18 cellular contexts compared by ENCODE assay signal in genomic region chr1:206511362-206512064, GRCh38. TPM values are rescaled to one million over a fixed set of nuclear protein-coding genes. Genes with fewer than 3 reads are reported as not detected.
DNase-seq lines count a peak whose midpoint lies in the region; ATAC-seq, FAIRE-seq and TF ChIP-seq lines count a peak whose summit lies in the region.
"Had no signal": no experiment of that assay in that cellular context is flagged by ENCODE, and none has a peak within 500 bp of the region (broad histone marks: within the 10 kb centered on the region; RNA-seq: fewer than 3 reads in every experiment).

No MANE protein-coding gene starts in this region.

- H3K18ac ChIP-seq in H1 (ENCODE audit: extremely low read depth, low read length) = no peak overlapping the region

- peak overlapping the region; percentile 29 for H3K4me3 Mint-ChIP-seq in natural killer cell treated with Interleukin-12 subunit alpha and Interleukin-12 subunit beta and Interleukin-15 and Interleukin-18, amount 100 ng/mL, for 72 hours
- no peak overlapping the region for H3K4me3 Mint-ChIP-seq in natural killer cell
- H3K4me3 Mint-ChIP-seq: activated naive CD8-positive, alpha-beta T cell treated with anti-CD3 and anti-CD28 coated beads, Interleukin-2, amount 10 ng/mL, durations not matched to agents 7 days and 5 days; activated T-cell treated with anti-CD3 and anti-CD28 coated beads, Interleukin-2, amount 50 U/mL, for 24 hours; stimulated activated naive CD8-positive, alpha-beta T cell treated with anti-CD3 and anti-CD28 coated beads, Interleukin-15, Interleukin-2, amounts not matched to agents 100 ng/mL and 50 ng/mL, for 24 hours had no signal

- TF ChIP-seq POLR2A in H1 (IDR thresholded peaks at IDR 0.05; ENCODE audit: control extremely low read depth in 1 of 2, low read depth in 2 of 2, low read length in 2 of 2) = no peak

- FAIRE-seq in H1 (lab: Jason Lieb, UNC) = no peak
- FAIRE-seq: colon had no signal

- H3K23me2 ChIP-seq in H1 (ENCODE audit: low read depth, low read length) = peaks cover 9% of the 10 kb centered on the region; the same call in 1 of the 2 replicates

- peaks cover 2 to 5% of the 10 kb centered on the region in 2 experiments for H4K20me1 ChIP-seq in H1 (replicated peaks in 1 of 2; ENCODE audit: control insufficient read depth in 1 of 2, insufficient read depth in 2 of 2, low read length in 2 of 2)

- H3K4me2 ChIP-seq in H1 (ENCODE audit: insufficient read depth in 1 of 2, low read depth in 2 of 2, low read length in 2 of 2) = no peak overlapping the region

- no peak overlapping the region for H3K23ac ChIP-seq in H1 (ENCODE audit: insufficient read length)

- TF ChIP-seq CTCF in natural killer cell (IDR thresholded peaks at IDR 0.05) (no peak), H1 (IDR thresholded peaks at IDR 0.05; ENCODE audit: control extremely low read depth in 1 of 3, insufficient read depth in 1 of 3, low read depth in 1 of 3, low read length in 3 of 3) (no peak), A673 (conservative IDR thresholded peaks at IDR 0.05; ENCODE audit: low read depth, low read length) (no peak)

- no peaks in the 10 kb centered on the region for H3K9me3 ChIP-seq in H1 (ENCODE audit: insufficient read depth in 2 of 2, low read depth in 1 of 2, low read length in 1 of 2)
- no peaks in the 10 kb centered on the region for H3K9me3 ChIP-seq in mucosa of stomach (ENCODE audit: control insufficient read depth, low read length)
- H3K9me3 ChIP-seq in A673 (ENCODE audit: low read depth, low read length, poor library complexity, severe bottlenecking) = no peaks in the 10 kb centered on the region
- H3K9me3 ChIP-seq: left ventricle myocardium inferior had no signal

- no peaks in the 10 kb centered on the region for H3K36me3 Mint-ChIP-seq in natural killer cell treated with Interleukin-12 subunit alpha and Interleukin-12 subunit beta and Interleukin-15 and Interleukin-18, amount 100 ng/mL, for 72 hours
- no peaks in the 10 kb centered on the region for H3K36me3 Mint-ChIP-seq in natural killer cell
- H3K36me3 Mint-ChIP-seq: activated naive CD8-positive, alpha-beta T cell treated with anti-CD3 and anti-CD28 coated beads, Interleukin-2, amount 10 ng/mL, durations not matched to agents 7 days and 5 days had no signal

- peaks cover 35 to 71% of the 10 kb centered on the region in 2 donors for H3K4me1 Mint-ChIP-seq in natural killer cell treated with Interleukin-12 subunit alpha and Interleukin-12 subunit beta and Interleukin-15 and Interleukin-18, amount 100 ng/mL, for 72 hours (ENCODE audit: low read depth in 2 of 2)
- H3K4me1 Mint-ChIP-seq in natural killer cell = peaks cover 7 to 18% of the 10 kb centered on the region in 2 donors

- H2BK12ac ChIP-seq in H1 (ENCODE audit: low read depth, low read length) = 0 out of 2 replicates have a peak overlapping the region, but pooled peaks have one; percentile 5

- no peak overlapping the region for H2BK15ac ChIP-seq in H1 (ENCODE audit: low read length)

- H3K27ac ChIP-seq in H1 (ENCODE audit: low read depth, low read length) (no peak overlapping the region), A673 (ENCODE audit: low read depth, low read length, poor library complexity, severe bottlenecking) (no peak overlapping the region)
- H3K27ac ChIP-seq: left ventricle myocardium inferior had no signal

- no peak overlapping the region for H4K5ac ChIP-seq in H1 (ENCODE audit: insufficient read length, low read depth, low read length)

- no TSS peak for BruUV-seq in A673 (replicated peaks; lab: Mats Ljungman, UMichigan)

- no peak for DNase-seq in natural killer cell treated with Interleukin-12 subunit alpha and Interleukin-12 subunit beta and Interleukin-15 and Interleukin-18, amount 100 ng/mL, for 72 hours (ENCODE audit: low spot score)
- no peak for DNase-seq in natural killer cell
- DNase-seq in H1 (ENCODE audit: low read depth in 1 of 2, low spot score in 2 of 2) = no peak
- DNase-seq in stimulated activated CD8-positive, alpha-beta memory T cell treated with anti-CD3 and anti-CD28 coated beads, Interleukin-4, amount 100 ng/mL, for 48 hours = no peak
- no peak for DNase-seq in A673 (ENCODE audit: low spot score)
- no peak for DNase-seq in activated naive CD4-positive, alpha-beta T cell treated with Interleukin-2 at 50 U/mL for 16 hours
- DNase-seq: activated CD4-positive, alpha-beta T cell treated with anti-CD3 and anti-CD28 coated beads, Interleukin-2, amount 50 U/mL, for 1 hour; activated naive CD8-positive, alpha-beta T cell treated with anti-CD3 and anti-CD28 coated beads, Interleukin-2, amount 10 ng/mL, durations not matched to agents 7 days and 5 days; activated T-cell treated with anti-CD3 and anti-CD28 coated beads, Interleukin-2, amount 50 U/mL, for 24 hours; erythroblast; left ventricle myocardium inferior; MV-4-11; NCI-H774 had no signal

- H3K4me3 ChIP-seq in H1 (ENCODE audit: extremely low read depth in 1 of 4, insufficient read depth in 2 of 4, low read depth in 3 of 4, low read length in 4 of 4) (no peak overlapping the region), mucosa of stomach (ENCODE audit: low read length) (peak overlapping the region; percentile 5), A673 (ENCODE audit: low read depth, low read length, poor library complexity, severe bottlenecking) (no peak overlapping the region)
- H3K4me3 ChIP-seq: left ventricle myocardium inferior, skin epidermis had no signal

- H3K36me3 ChIP-seq in H1 (ENCODE audit: control insufficient read depth in 2 of 4, insufficient read depth in 4 of 4, low read length in 3 of 4) = no peaks in the 10 kb centered on the region
- H3K36me3 ChIP-seq in mucosa of stomach (ENCODE audit: control insufficient read depth, insufficient read depth, low read length) = no peaks in the 10 kb centered on the region
- H3K36me3 ChIP-seq in A673 (ENCODE audit: insufficient read depth, low read length, poor library complexity, severe bottlenecking) = no peaks in the 10 kb centered on the region
- H3K36me3 ChIP-seq: left ventricle myocardium inferior had no signal

- H2AFZ ChIP-seq in H1 (ENCODE audit: low read length) = no peak overlapping the region

- no peaks in the 10 kb centered on the region for H3K79me2 ChIP-seq in H1 (ENCODE audit: control insufficient read depth in 1 of 2, insufficient read depth in 2 of 2, low read length in 2 of 2)

- intact Hi-C loops in natural killer cell (cut with micrococcal nuclease) (no loop called here), A673 (cut with micrococcal nuclease; ENCODE audit: unreplicated experiment) (no loop called here)

- H3K4ac ChIP-seq in H1 (replicated peaks; ENCODE audit: insufficient read length, low read depth, low read length) = no peak overlapping the region

- H3K27me3 ChIP-seq in H1 (replicated peaks in 1 of 4; ENCODE audit: control insufficient read depth in 3 of 4, extremely low read depth in 1 of 4, insufficient read depth in 3 of 4, low read length in 3 of 4) (peaks cover 13 to 33% (median 29%) of the 10 kb centered on the region in 4 experiments), mucosa of stomach (ENCODE audit: control insufficient read depth, insufficient read depth, low read length) (peaks cover 8% of the 10 kb centered on the region), A673 (replicated peaks; ENCODE audit: insufficient read depth, low read depth, low read length, poor library complexity) (peaks cover 29% of the 10 kb centered on the region)

- CTCF ChIA-PET in H1 (lab: Charles Lee; ENCODE audit: partially characterized antibody) = interaction anchor here (0.5 to 2.3 kb wide), 14 partner anchors 11 to 154 kb away, joined by 3 to 10 read pairs (median 4); no protein-coding TSS in a partner anchor
- CTCF ChIA-PET in A673 (lab: Charles Lee) = no interaction called here

- no peak for TF ChIP-seq EP300 in H1 (IDR thresholded peaks at IDR 0.05; ENCODE audit: borderline replicate concordance in 1 of 2, low read depth in 2 of 2, low read length in 2 of 2)

- no peaks in the 10 kb centered on the region for H3K79me1 ChIP-seq in H1 (ENCODE audit: low read depth, low read length)

- WGBS in H1 (ENCODE audit: extremely low coverage in 1 of 2, insufficient coverage in 1 of 2, insufficient read length in 1 of 2, insufficient replicate concordance in 2 of 2, low coverage in 1 of 2, low lambda C conversion rate in 2 of 2, missing lambda C conversion rate in 1 of 2), 2 experiments = 77% methylated on average over 14 of the region's 14 CpGs; no CpG with 5 or more reads in 1 of the 2 experiments

- no peak for TF ChIP-seq RAD21 in H1 (IDR thresholded peaks at IDR 0.05 in 1 of 2, conservative IDR thresholded peaks at IDR 0.05 in 1 of 2; ENCODE audit: low read depth in 2 of 2, low read length in 2 of 2)

- H2BK5ac ChIP-seq in H1 (ENCODE audit: low read depth, low read length) = no peak overlapping the region

- no peaks in the 10 kb centered on the region for H3K9me3 Mint-ChIP-seq in natural killer cell treated with Interleukin-12 subunit alpha and Interleukin-12 subunit beta and Interleukin-15 and Interleukin-18, amount 100 ng/mL, for 72 hours
- H3K9me3 Mint-ChIP-seq in natural killer cell = no peaks in the 10 kb centered on the region
- H3K9me3 Mint-ChIP-seq: activated naive CD8-positive, alpha-beta T cell treated with anti-CD3 and anti-CD28 coated beads, Interleukin-2, amount 10 ng/mL, durations not matched to agents 7 days and 5 days; activated T-cell treated with anti-CD3 and anti-CD28 coated beads, Interleukin-2, amount 50 U/mL, for 24 hours; stimulated activated naive CD8-positive, alpha-beta T cell treated with anti-CD3 and anti-CD28 coated beads, Interleukin-15, Interleukin-2, amounts not matched to agents 100 ng/mL and 50 ng/mL, for 24 hours had no signal

- H3K56ac ChIP-seq in H1 (replicated peaks; ENCODE audit: insufficient read length, low read depth, low read length) = no peak overlapping the region

- H3K14ac ChIP-seq in H1 (ENCODE audit: insufficient read length) = no peak overlapping the region

- H3K4me1 ChIP-seq in H1 (replicated peaks in 1 of 4; ENCODE audit: control insufficient read depth in 3 of 4, insufficient read depth in 4 of 4, low read length in 3 of 4) (peaks cover 3 to 19% (median 6%) of the 10 kb centered on the region in 4 experiments; a peak in 6 of 7 replicates), mucosa of stomach (ENCODE audit: control insufficient read depth, insufficient read depth, low read length) (peaks cover 63% of the 10 kb centered on the region), A673 (ENCODE audit: insufficient read depth, low read length, poor library complexity, severe bottlenecking) (peaks cover 10% of the 10 kb centered on the region)

- no peak overlapping the region for H2AK5ac ChIP-seq in H1 (ENCODE audit: low read depth, low read length)

- no peak overlapping the region for H4K91ac ChIP-seq in H1 (replicated peaks; ENCODE audit: insufficient read length, low read length)

- no peak overlapping the region for H4K8ac ChIP-seq in H1 (ENCODE audit: extremely low read depth, insufficient read depth, low read length)

- H2BK20ac ChIP-seq in H1 (ENCODE audit: low read length) = no peak overlapping the region

- POLR2A ChIA-PET in H1 (lab: Charles Lee; ENCODE audit: partially characterized antibody) (interaction anchor here (0.6 to 2.2 kb wide), 2 partner anchors 26 to 1621 kb away, joined by 4 to 6 read pairs; no protein-coding TSS in a partner anchor), A673 (lab: Charles Lee; ENCODE audit: low non-redundant PET) (no interaction called here)

- H3K27me3 Mint-ChIP-seq in natural killer cell treated with Interleukin-12 subunit alpha and Interleukin-12 subunit beta and Interleukin-15 and Interleukin-18, amount 100 ng/mL, for 72 hours = peaks cover 0 to 2% of the 10 kb centered on the region in 2 donors
- peaks cover 0 to 6% of the 10 kb centered on the region in 2 donors for H3K27me3 Mint-ChIP-seq in natural killer cell (ENCODE audit: low read depth in 2 of 2)

- no peak for ATAC-seq in natural killer cell treated with Interleukin-12 subunit alpha and Interleukin-12 subunit beta and Interleukin-15 and Interleukin-18, amount 100 ng/mL, for 72 hours
- ATAC-seq in natural killer cell (no peak), GM18858 (IDR thresholded peaks at IDR 0.05; ENCODE audit: unreplicated experiment) (no peak)

- no peak overlapping the region for H3K9ac ChIP-seq in H1 (replicated peaks in 1 of 4; ENCODE audit: extremely low read depth in 1 of 4, low read depth in 3 of 4, low read length in 3 of 4)
- H3K9ac ChIP-seq in mucosa of stomach (ENCODE audit: low read length) = peak overlapping the region; percentile 50

- H2BK120ac ChIP-seq in H1 (replicated peaks; ENCODE audit: low read depth, low read length) = no peak overlapping the region

- H3K27ac Mint-ChIP-seq in natural killer cell treated with Interleukin-12 subunit alpha and Interleukin-12 subunit beta and Interleukin-15 and Interleukin-18, amount 100 ng/mL, for 72 hours = peak overlapping the region in 1 of 2 donors; percentile 35
- no peak overlapping the region for H3K27ac Mint-ChIP-seq in natural killer cell
- H3K27ac Mint-ChIP-seq: activated naive CD8-positive, alpha-beta T cell treated with anti-CD3 and anti-CD28 coated beads, Interleukin-2, amount 10 ng/mL, durations not matched to agents 7 days and 5 days; activated T-cell treated with anti-CD3 and anti-CD28 coated beads, Interleukin-2, amount 50 U/mL, for 24 hours; stimulated activated naive CD8-positive, alpha-beta T cell treated with anti-CD3 and anti-CD28 coated beads, Interleukin-15, Interleukin-2, amounts not matched to agents 100 ng/mL and 50 ng/mL, for 24 hours had no signal

RNA-seq across cellular contexts. Expression of gene RASSF5, which starts 4.2 kb away (rescaled TPM):
- 100 to 1,000 TPM; 178 to 260 TPM for total RNA-seq in natural killer cell treated with Interleukin-12 subunit alpha and Interleukin-12 subunit beta and Interleukin-15 and Interleukin-18, amount 100 ng/mL, for 72 hours
- total RNA-seq in natural killer cell (100 to 1,000 TPM; 231 to 333 (median 279) TPM), A673 (2021) (0.75 and 1.3 TPM in 2 replicates)
- total RNA-seq in H1 (2021; fragmentation: NEBNext Ultra II Directional; extraction: Animal tissue kit (Norgen Biotek cat#: 25700)) = 1.8 and 2.3 TPM in 2 replicates
- 0.82 and 1.2 TPM in 2 replicates for polyA plus RNA-seq in H1 (2011; rRNA removed)
- 1.00 TPM for polyA plus RNA-seq in H1 (2011; cell fraction: cytosol; rRNA removed)
- polyA plus RNA-seq in H1 (2011; cell fraction: nucleus; rRNA removed) = 3.0 TPM
- polyA plus RNA-seq in H1 (2012, experiment 1 of 2) = 0.83 to 1.0 TPM (median 1.0 TPM) in 4 replicates
- polyA plus RNA-seq in H1 (2012, experiment 2 of 2) = 0.83 TPM
- polyA plus RNA-seq in H1 (2013, experiment 1 of 2) = 1.3 TPM
- 1.7 TPM for polyA plus RNA-seq in H1 (2013, experiment 2 of 2)
- polyA minus RNA-seq in H1 (2011; rRNA and poly(A)+ RNA removed) = 0.95 and 2.3 TPM in 2 replicates
- polyA minus RNA-seq in H1 (2011; cell fraction: cytosol; rRNA and poly(A)+ RNA removed) = 2.6 TPM
- polyA minus RNA-seq in H1 (2011; cell fraction: nucleus; rRNA and poly(A)+ RNA removed) = 2.4 TPM

RNA-seq across cellular contexts. Expression of gene IKBKE, which starts 41.2 kb away (rescaled TPM):
- 10 to 100 TPM; 50.8 to 53.3 TPM for total RNA-seq in natural killer cell treated with Interleukin-12 subunit alpha and Interleukin-12 subunit beta and Interleukin-15 and Interleukin-18, amount 100 ng/mL, for 72 hours
- total RNA-seq in natural killer cell (10 to 100 TPM; 31.6 to 34.6 (median 32.2) TPM), A673 (2021) (2.3 and 2.9 TPM in 2 replicates)
- 8.6 and 9.8 TPM in 2 replicates for total RNA-seq in H1 (2021; fragmentation: NEBNext Ultra II Directional; extraction: Animal tissue kit (Norgen Biotek cat#: 25700))
- polyA plus RNA-seq in H1 (2011; rRNA removed) = 9.1 and 12.0 TPM in 2 replicates
- polyA plus RNA-seq in H1 (2011; cell fraction: cytosol; rRNA removed) = 9.0 TPM
- 24.8 TPM for polyA plus RNA-seq in H1 (2011; cell fraction: nucleus; rRNA removed)
- 7.5 to 13.1 TPM (median 12.1 TPM) in 4 replicates for polyA plus RNA-seq in H1 (2012, experiment 1 of 2)
- 7.7 TPM for polyA plus RNA-seq in H1 (2012, experiment 2 of 2)
- 4.2 TPM for polyA plus RNA-seq in H1 (2013, experiment 1 of 2)
- 3.9 TPM for polyA plus RNA-seq in H1 (2013, experiment 2 of 2)
- 13.0 and 19.8 TPM in 2 replicates for polyA minus RNA-seq in H1 (2011; rRNA and poly(A)+ RNA removed)
- 5.9 TPM for polyA minus RNA-seq in H1 (2011; cell fraction: cytosol; rRNA and poly(A)+ RNA removed)
- 15.1 TPM for polyA minus RNA-seq in H1 (2011; cell fraction: nucleus; rRNA and poly(A)+ RNA removed)

Comparison
In these comparisons a context has a peak if more than half of its experiments do, and no peak if none do; other contexts are left out.
1. RNA of gene RASSF5, which starts 4.2 kb away (total RNA-seq): 231 to 333 TPM in natural killer cell and 178 to 260 TPM in natural killer cell treated with Interleukin-12 subunit alpha and Interleukin-12 subunit beta and Interleukin-15 and Interleukin-18, amount 100 ng/mL, for 72 hours; 1.8 to 2.3 TPM in H1 and 0.75 to 1.3 TPM in A673; every median in the first group is over 10 times any median in the second.